9 cellular contexts compared by ENCODE assay signal in genomic region chr4:174538123-174538875, GRCh38. TPM values are rescaled to one million over a fixed set of nuclear protein-coding genes. Genes with fewer than 3 reads are reported as not detected.
DNase-seq lines count a peak whose midpoint lies in the region; ATAC-seq, FAIRE-seq and TF ChIP-seq lines count a peak whose summit lies in the region.
"Had no signal": no experiment of that assay in that cellular context is flagged by ENCODE, and none has a peak within 500 bp of the region (broad histone marks: within the 10 kb centered on the region; RNA-seq: fewer than 3 reads in every experiment).

No MANE protein-coding gene starts in this region.

- WGBS in hepatocyte (ENCODE audit: low lambda C conversion rate, missing lambda C conversion rate) = 88% methylated on average over 4 of the region's 4 CpGs
- 70 to 77% methylated on average over 4 of the region's 4 CpGs for WGBS in upper lobe of left lung, 2 donors

- no peak for TF ChIP-seq POLR2A in upper lobe of left lung (IDR thresholded peaks at IDR 0.05)

- peak; percentile 97 for ATAC-seq in GM18858 (IDR thresholded peaks at IDR 0.05; ENCODE audit: unreplicated experiment)
- ATAC-seq in GM21528 (IDR thresholded peaks at IDR 0.05; ENCODE audit: low FRiP score, unreplicated experiment) = peak; percentile 99
- peak; percentile 99 for ATAC-seq in HG03457 (IDR thresholded peaks at IDR 0.05; ENCODE audit: unreplicated experiment)
- ATAC-seq in upper lobe of left lung (ENCODE audit: low FRiP score in 2 of 2) = no peak
- ATAC-seq: GM23338 had no signal

- no peak overlapping the region for H2AFZ ChIP-seq in hepatocyte
- H2AFZ ChIP-seq: GM23338 had no signal

- DNase-seq in hepatocyte (ENCODE audit: low spot score) (peak; percentile 6), NCI-H1092 (lab: John Stamatoyannopoulos, UW) (no peak), GM19239 (ENCODE audit: insufficient read length, low spot score) (no peak), upper lobe of left lung (no peak)
- DNase-seq in stimulated activated CD4-positive, alpha-beta T cell treated with anti-CD3 and anti-CD28 coated beads, Interleukin-1b, Interleukin-23, amount 100 ng/mL, for 48 hours = no peak

- H3K79me2 ChIP-seq in hepatocyte = no peaks in the 10 kb centered on the region

- TF ChIP-seq EP300 in upper lobe of left lung (IDR thresholded peaks at IDR 0.05) = no peak

- no peaks in the 10 kb centered on the region for H4K20me1 ChIP-seq in hepatocyte (ENCODE audit: insufficient read depth, poor library complexity, severe bottlenecking)

- H3K4me1 ChIP-seq in hepatocyte (ENCODE audit: insufficient read depth) = peaks cover 11% of the 10 kb centered on the region
- no peaks in the 10 kb centered on the region for H3K4me1 ChIP-seq in upper lobe of left lung

- H3K27me3 ChIP-seq in hepatocyte = no peaks in the 10 kb centered on the region
- no peaks in the 10 kb centered on the region for H3K27me3 ChIP-seq in upper lobe of left lung

- no peak overlapping the region for H3K4me3 ChIP-seq in hepatocyte
- H3K4me3 ChIP-seq in upper lobe of left lung = no peak overlapping the region
- H3K4me3 ChIP-seq: GM23338 had no signal

- H3K27ac ChIP-seq in hepatocyte (no peak overlapping the region), upper lobe of left lung (no peak overlapping the region)

- H3K9me2 ChIP-seq in hepatocyte (replicated peaks; ENCODE audit: insufficient read depth) = no peaks in the 10 kb centered on the region

- no peak for FAIRE-seq in GM19239 (lab: Jason Lieb, UNC)

- no peaks in the 10 kb centered on the region for H3K9me3 ChIP-seq in hepatocyte (ENCODE audit: low read depth)
- H3K9me3 ChIP-seq in upper lobe of left lung = no peaks in the 10 kb centered on the region

- no peak overlapping the region for H3K4me2 ChIP-seq in hepatocyte
- H3K4me2 ChIP-seq: GM23338 had no signal

- no peaks in the 10 kb centered on the region for H3K36me3 ChIP-seq in hepatocyte (replicated peaks; ENCODE audit: insufficient read depth, low read depth)
- H3K36me3 ChIP-seq in upper lobe of left lung = no peaks in the 10 kb centered on the region

- TF ChIP-seq CTCF in hepatocyte (IDR thresholded peaks at IDR 0.05; ENCODE audit: poor library complexity) (no peak), upper lobe of left lung (IDR thresholded peaks at IDR 0.05) (no peak)

RNA-seq across cellular contexts. Expression of gene HPGD, which starts 16.0 kb away (rescaled TPM):
- 129 and 150 TPM in 2 replicates for total RNA-seq in hepatocyte
- polyA plus RNA-seq in hepatocyte = 57.4 and 76.9 TPM in 2 replicates
- 100 to 1,000 TPM in 2 of 6 donors, 10 to 100 TPM in 4; 39.8 to 181 (median 72.5) TPM for total RNA-seq in upper lobe of left lung

Comparison
In these comparisons a context has a peak if more than half of its experiments do, and no peak if none do; other contexts are left out.
1. ATAC-seq: peak in GM18858 (single experiment), GM21528 (single experiment) and HG03457 (single experiment); none in upper lobe of left lung (0 of 2).